In the genomic region with DNA sequence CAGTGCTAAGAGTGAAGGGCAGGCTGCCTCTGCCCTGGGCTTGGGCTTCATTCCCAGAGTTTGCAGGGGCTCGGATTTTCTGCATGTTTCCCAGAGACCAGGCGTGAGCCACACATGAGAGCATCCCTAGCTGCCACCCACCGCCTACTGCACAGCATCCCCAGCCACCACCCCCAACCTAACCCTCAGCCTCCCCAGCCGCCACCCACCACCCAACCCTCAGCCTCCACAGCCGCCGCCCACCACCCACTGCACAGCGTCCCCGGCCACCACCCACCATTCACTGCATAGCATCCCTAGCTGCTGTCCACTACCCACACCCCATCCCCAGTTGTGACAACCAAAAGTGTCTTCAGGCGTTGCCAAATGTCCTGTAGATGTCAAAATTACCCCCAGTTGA, we compare ENCODE assay signal across 35 cellular contexts. TPM values are rescaled to one million over a fixed set of nuclear protein-coding genes. Genes with fewer than 3 reads are reported as not detected.
"Had no signal": no experiment of that assay in that cellular context is flagged by ENCODE, and none has a peak within 500 bp of the region (broad histone marks: within the 10 kb centered on the region; RNA-seq: fewer than 3 reads in every experiment).

No MANE protein-coding gene starts in this region.

- H3K36me3 Mint-ChIP-seq: naive thymus-derived CD4-positive, alpha-beta T cell had no signal

- DNase-seq: effector CD8-positive, alpha-beta T cell; foreskin keratinocyte; heart left ventricle; left cardiac atrium; left lung; mammary epithelial cell; mesendoderm; midbrain; naive thymus-derived CD4-positive, alpha-beta T cell; stimulated activated CD4-positive, alpha-beta T cell treated with anti-CD3 and anti-CD28 coated beads, Interleukin-12 subunit alpha, Interleukin-12 subunit beta, amount 100 ng/mL, for 4 hours; stimulated activated CD4-positive, alpha-beta T cell treated with anti-CD3 and anti-CD28 coated beads, Interleukin-1b, Interleukin-23, amount 100 ng/mL, for 48 hours; stimulated activated CD4-positive, alpha-beta T cell treated with anti-CD3 and anti-CD28 coated beads, Interleukin-4, amount 100 ng/mL, for 1 hour; stimulated activated CD8-positive, alpha-beta memory T cell treated with anti-CD3 and anti-CD28 coated beads, Interleukin-4, amount 100 ng/mL, for 48 hours; transverse colon had no signal

- H3K4me3 ChIP-seq: esophagus muscularis mucosa, gastroesophageal sphincter, heart left ventricle, hepatocyte, left lung, prostate gland, right atrium auricular region, smooth muscle cell, suprapubic skin, transverse colon, vagina had no signal

- H3K27ac ChIP-seq: esophagus muscularis mucosa, foreskin keratinocyte, gastroesophageal sphincter, heart left ventricle, hepatocyte, left lung, neutrophil, parathyroid adenoma, prostate gland, right atrium auricular region, suprapubic skin, transverse colon, vagina had no signal

- H3K4me3 Mint-ChIP-seq: naive thymus-derived CD4-positive, alpha-beta T cell; stimulated activated naive CD8-positive, alpha-beta T cell treated with anti-CD3 and anti-CD28 coated beads, Interleukin-15, Interleukin-2, amounts not matched to agents 100 ng/mL and 50 ng/mL, for 24 hours had no signal

- ATAC-seq: foreskin keratinocyte; gastroesophageal sphincter; heart left ventricle; left cardiac atrium; left lung; naive thymus-derived CD4-positive, alpha-beta T cell; sciatic nerve had no signal

- H3K9me3 Mint-ChIP-seq: naive thymus-derived CD4-positive, alpha-beta T cell; stimulated activated naive CD8-positive, alpha-beta T cell treated with anti-CD3 and anti-CD28 coated beads, Interleukin-15, Interleukin-2, amounts not matched to agents 100 ng/mL and 50 ng/mL, for 24 hours had no signal

- H3K27ac Mint-ChIP-seq: stimulated activated naive CD8-positive, alpha-beta T cell treated with anti-CD3 and anti-CD28 coated beads, Interleukin-15, Interleukin-2, amounts not matched to agents 100 ng/mL and 50 ng/mL, for 24 hours had no signal

- H3K9me3 ChIP-seq: esophagus muscularis mucosa, gastroesophageal sphincter, heart left ventricle, left lung, neutrophil, prostate gland, right atrium auricular region, suprapubic skin, transverse colon, vagina had no signal

- H3K4me1 ChIP-seq: foreskin keratinocyte, left lung, parathyroid adenoma, prostate gland, right atrium auricular region, suprapubic skin, transverse colon, vagina had no signal

- H3K27me3 ChIP-seq: esophagus muscularis mucosa, gastroesophageal sphincter, right atrium auricular region, transverse colon, vagina had no signal

- H3K36me3 ChIP-seq: esophagus muscularis mucosa, gastroesophageal sphincter, heart left ventricle, left lung, neutrophil, prostate gland, right atrium auricular region, suprapubic skin, transverse colon, vagina had no signal

RNA-seq across cellular contexts. Expression of a gene that starts 22.6 kb away (rescaled TPM):
- total RNA-seq: cerebellum; endothelial cell of umbilical vein; epithelial cell of proximal tubule; esophagus muscularis mucosa; fibroblast of lung; foreskin keratinocyte; gastroesophageal sphincter; heart left ventricle; hepatocyte; kidney epithelial cell; left cardiac atrium; left lung; lower leg skin; mammary epithelial cell; mucosa of gallbladder; naive thymus-derived CD4-positive, alpha-beta T cell; osteoblast; prostate gland; right atrium auricular region; sciatic nerve; smooth muscle cell; suprapubic skin; transverse colon; ureter; vagina had no signal

RNA-seq across cellular contexts. Expression of a gene that starts 43.5 kb away (rescaled TPM):
- total RNA-seq: cerebellum; endothelial cell of umbilical vein; epithelial cell of proximal tubule; esophagus muscularis mucosa; fibroblast of lung; foreskin keratinocyte; gastroesophageal sphincter; kidney epithelial cell; left cardiac atrium; left lung; lower leg skin; mammary epithelial cell; naive thymus-derived CD4-positive, alpha-beta T cell; osteoblast; prostate gland; sciatic nerve; smooth muscle cell; suprapubic skin; transverse colon; ureter; vagina had no signal
